22 cellular contexts compared by ENCODE assay signal in the genomic region with DNA sequence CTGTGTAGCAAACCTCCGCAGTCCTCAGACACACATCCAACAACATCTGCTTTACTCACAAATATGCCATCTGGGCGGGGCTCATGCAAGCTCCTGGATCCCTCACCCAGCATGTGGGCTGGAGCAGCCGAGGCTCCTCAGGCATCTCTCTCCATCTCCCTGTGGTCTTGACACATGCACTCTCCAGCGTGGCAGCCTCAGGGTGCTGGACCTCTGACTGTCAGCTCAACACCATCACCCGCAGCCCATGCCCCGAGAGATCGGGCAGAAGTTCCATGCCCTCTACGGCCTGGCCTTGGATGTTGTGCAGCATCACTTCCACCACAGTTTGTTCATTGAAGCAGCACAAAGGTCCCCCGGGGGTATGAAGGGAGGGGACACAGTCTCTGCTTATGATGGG.
"Had no signal": no experiment of that assay in that cellular context is flagged by ENCODE, and none has a peak within 500 bp of the region (broad histone marks: within the 10 kb centered on the region; RNA-seq: fewer than 3 reads in every experiment).

No MANE protein-coding gene starts in this region.

- H3K9me3 Mint-ChIP-seq: activated naive CD8-positive, alpha-beta T cell treated with anti-CD3 and anti-CD28 coated beads for 36 hours; activated T-helper 17 cell treated with anti-CD3 and anti-CD28 coated beads, Interleukin-2, amount 50 U/mL, for 72 hours; endodermal cell; memory B cell; naive thymus-derived CD8-positive, alpha-beta T cell had no signal

- H3K27me3 Mint-ChIP-seq: activated naive CD8-positive, alpha-beta T cell treated with anti-CD3 and anti-CD28 coated beads for 36 hours had no signal

- H3K4me1 Mint-ChIP-seq: activated naive CD8-positive, alpha-beta T cell treated with anti-CD3 and anti-CD28 coated beads for 36 hours; activated T-helper 17 cell treated with anti-CD3 and anti-CD28 coated beads, Interleukin-2, amount 50 U/mL, for 72 hours had no signal

- H3K36me3 ChIP-seq: cardiac muscle cell, tibial nerve, vagina had no signal

- H3K27ac Mint-ChIP-seq: activated naive CD8-positive, alpha-beta T cell treated with anti-CD3 and anti-CD28 coated beads for 36 hours; activated T-helper 17 cell treated with anti-CD3 and anti-CD28 coated beads, Interleukin-2, amount 50 U/mL, for 72 hours; endodermal cell; memory B cell had no signal

- H3K9me3 ChIP-seq: tibial nerve, vagina had no signal

- H3K27ac ChIP-seq: cardiac muscle cell, dorsolateral prefrontal cortex, epithelial cell of prostate, parathyroid adenoma, tibial nerve, vagina had no signal

- H3K36me3 Mint-ChIP-seq: activated naive CD8-positive, alpha-beta T cell treated with anti-CD3 and anti-CD28 coated beads for 36 hours; memory B cell; naive thymus-derived CD8-positive, alpha-beta T cell had no signal

- DNase-seq: activated CD4-positive, alpha-beta T cell treated with anti-CD3 and anti-CD28 coated beads, Interleukin-2, amount 50 U/mL, for 4 hours; activated naive CD4-positive, alpha-beta T cell; activated naive CD8-positive, alpha-beta T cell treated with anti-CD3 and anti-CD28 coated beads for 36 hours; activated T-cell treated with anti-CD3 and anti-CD28 coated beads, Interleukin-2, amount 50 U/mL, for 1 hour; amniotic stem cell; endodermal cell; foreskin melanocyte; left ventricle myocardium superior; naive thymus-derived CD8-positive, alpha-beta T cell; stimulated activated CD4-positive, alpha-beta T cell treated with anti-CD3 and anti-CD28 coated beads, Interleukin-12 subunit alpha, Interleukin-12 subunit beta, amount 100 ng/mL, for 4 hours; stimulated activated CD4-positive, alpha-beta T cell treated with anti-CD3 and anti-CD28 coated beads, Interleukin-1b, Interleukin-23, amount 100 ng/mL, for 48 hours; stimulated activated CD8-positive, alpha-beta memory T cell treated with anti-CD3 and anti-CD28 coated beads, Interleukin-4, amount 100 ng/mL, for 48 hours; stimulated activated naive CD4-positive, alpha-beta T cell; substantia nigra had no signal

- H3K4me3 Mint-ChIP-seq: activated naive CD8-positive, alpha-beta T cell treated with anti-CD3 and anti-CD28 coated beads for 36 hours; activated T-helper 17 cell treated with anti-CD3 and anti-CD28 coated beads, Interleukin-2, amount 50 U/mL, for 72 hours; endodermal cell; memory B cell; naive thymus-derived CD8-positive, alpha-beta T cell had no signal

- H3K4me3 ChIP-seq: cardiac muscle cell, dorsolateral prefrontal cortex, tibial nerve, vagina had no signal

- ATAC-seq: activated T-helper 17 cell treated with anti-CD3 and anti-CD28 coated beads, Interleukin-2, amount 50 U/mL, for 72 hours; naive thymus-derived CD8-positive, alpha-beta T cell had no signal

- H3K27me3 ChIP-seq: cardiac muscle cell, dorsolateral prefrontal cortex, tibial nerve, vagina had no signal
